23 cellular contexts compared by ENCODE assay signal in genomic region chr10:118963963-118964362, GRCh38.
A peak's percentile ranks its signal among the peaks of the same experiment; 100 is the strongest.
DNase-seq lines count a peak whose midpoint lies in the region; ATAC-seq and TF ChIP-seq lines count a peak whose summit lies in the region.
"Had no signal": no experiment of that assay in that cellular context is flagged by ENCODE, and none has a peak within 500 bp of the region (broad histone marks: within the 10 kb centered on the region; RNA-seq: fewer than 3 reads in every experiment).

No MANE protein-coding gene starts in this region.

- H2BK120ac ChIP-seq in H9 (ENCODE audit: low read depth, low read length, poor library complexity, severe bottlenecking): no peak overlapping the region

- no peak overlapping the region for H3K27ac Mint-ChIP-seq in H9
- peak overlapping the region; percentile 45 for H3K27ac Mint-ChIP-seq in neural crest cell (ENCODE audit: unreplicated experiment)
- peak overlapping the region; percentile 60 for H3K27ac Mint-ChIP-seq in stimulated activated effector memory CD8-positive, alpha-beta T cell treated with anti-CD3 and anti-CD28 coated beads, Interleukin-12 subunit alpha, Interleukin-12 subunit beta, amount 100 ng/mL, for 72 hours
- no peak overlapping the region for H3K27ac Mint-ChIP-seq in activated T-helper 1 cell treated with anti-CD3 and anti-CD28 coated beads, Interleukin-12 subunit alpha, Interleukin-12 subunit beta, Interleukin-2, Interleukin-4 antibody, amounts not matched to agents 30 ng/mL and 10 ng/mL and 1 ng/mL, durations not matched to agents 14 hours and 24 hours and 36 hours
- no peak overlapping the region for H3K27ac Mint-ChIP-seq in activated T-helper 2 cell treated with anti-CD3 and anti-CD28 coated beads, Interferon-gamma antibody, Interleukin-2, Interleukin-4, amounts not matched to agents 10 μg/mL and 5 μg/mL and 100 μg/mL, durations not matched to agents 14 hours and 24 hours and 36 hours
- H3K27ac Mint-ChIP-seq: CD4-positive, CD25-positive, alpha-beta regulatory T cell; CD8-positive, alpha-beta memory T cell; HFFc6 had no signal

- H3K9me3 Mint-ChIP-seq in H9 (no peaks in the 10 kb centered on the region; a peak in 1 of 5 replicates), neural crest cell (no peaks in the 10 kb centered on the region)
- no peaks in the 10 kb centered on the region for H3K9me3 Mint-ChIP-seq in stimulated activated effector memory CD8-positive, alpha-beta T cell treated with anti-CD3 and anti-CD28 coated beads, Interleukin-12 subunit alpha, Interleukin-12 subunit beta, amount 100 ng/mL, for 72 hours
- H3K9me3 Mint-ChIP-seq in activated T-helper 1 cell treated with anti-CD3 and anti-CD28 coated beads, Interleukin-12 subunit alpha, Interleukin-12 subunit beta, Interleukin-2, Interleukin-4 antibody, amounts not matched to agents 30 ng/mL and 10 ng/mL and 1 ng/mL, durations not matched to agents 14 hours and 24 hours and 36 hours: no peaks in the 10 kb centered on the region
- no peaks in the 10 kb centered on the region for H3K9me3 Mint-ChIP-seq in activated T-helper 2 cell treated with anti-CD3 and anti-CD28 coated beads, Interferon-gamma antibody, Interleukin-2, Interleukin-4, amounts not matched to agents 10 μg/mL and 5 μg/mL and 100 μg/mL, durations not matched to agents 14 hours and 24 hours and 36 hours
- H3K9me3 Mint-ChIP-seq: CD4-positive, CD25-positive, alpha-beta regulatory T cell; GM23338; HFFc6 had no signal

- H3K9me3 ChIP-seq in H9 (ENCODE audit: control insufficient read depth, low read depth, low read length): no peaks in the 10 kb centered on the region
- no peaks in the 10 kb centered on the region for H3K9me3 ChIP-seq in gastrocnemius medialis
- H3K9me3 ChIP-seq: BE2C had no signal

- intact Hi-C loops in activated T-helper 1 cell treated with anti-CD3 and anti-CD28 coated beads, Interleukin-12 subunit alpha, Interleukin-12 subunit beta, Interleukin-2, Interleukin-4 antibody, amounts not matched to agents 30 ng/mL and 10 ng/mL and 1 ng/mL, durations not matched to agents 14 hours and 24 hours and 36 hours (cut with micrococcal nuclease): no loop called here
- intact Hi-C loops in gastrocnemius medialis (cut with DNase I; ENCODE audit: low total_unique reads): loop anchor here (10.0 kb wide), 1 partner anchor 209 kb away; the partner anchor contains the start of gene CACUL1
- intact Hi-C loops in activated T-helper 2 cell treated with anti-CD3 and anti-CD28 coated beads, Interferon-gamma antibody, Interleukin-2, Interleukin-4, amounts not matched to agents 10 μg/mL and 5 μg/mL and 100 μg/mL, durations not matched to agents 14 hours and 24 hours and 36 hours (cut with micrococcal nuclease): no loop called here

- in situ Hi-C loops in gastrocnemius medialis (cut with MboI; ENCODE audit: low sequenced_read_pairs in 4 of 4): no loop called here

- TF ChIP-seq CTCF in H9 (conservative IDR thresholded peaks at IDR 0.05): no peak
- no peak for TF ChIP-seq CTCF in neural crest cell (conservative IDR thresholded peaks at IDR 0.05)
- no peak for TF ChIP-seq CTCF in gastrocnemius medialis (IDR thresholded peaks at IDR 0.05 in 4 of 5, conservative IDR thresholded peaks at IDR 0.05 in 1 of 5)

- WGBS in H9 (ENCODE audit: extremely low coverage, insufficient read length, low lambda C conversion rate): no CpG with 5 or more reads among the region's 2 CpGs

- no peak overlapping the region for H3K4me2 ChIP-seq in H9 (ENCODE audit: insufficient read depth, insufficient read length, low read length)
- H3K4me2 ChIP-seq: GM23338 had no signal

- H3K14ac ChIP-seq in H9 (ENCODE audit: insufficient read depth, low read length): no peak overlapping the region

- H3K36me3 Mint-ChIP-seq in H9 (ENCODE audit: insufficient read depth in 1 of 3, low read depth in 3 of 3) (no peaks in the 10 kb centered on the region), neural crest cell (ENCODE audit: low read depth) (no peaks in the 10 kb centered on the region)
- no peaks in the 10 kb centered on the region for H3K36me3 Mint-ChIP-seq in stimulated activated effector memory CD8-positive, alpha-beta T cell treated with anti-CD3 and anti-CD28 coated beads, Interleukin-12 subunit alpha, Interleukin-12 subunit beta, amount 100 ng/mL, for 72 hours
- H3K36me3 Mint-ChIP-seq in activated T-helper 1 cell treated with anti-CD3 and anti-CD28 coated beads, Interleukin-12 subunit alpha, Interleukin-12 subunit beta, Interleukin-2, Interleukin-4 antibody, amounts not matched to agents 30 ng/mL and 10 ng/mL and 1 ng/mL, durations not matched to agents 14 hours and 24 hours and 36 hours (ENCODE audit: low read depth): no peaks in the 10 kb centered on the region
- no peaks in the 10 kb centered on the region for H3K36me3 Mint-ChIP-seq in activated T-helper 2 cell treated with anti-CD3 and anti-CD28 coated beads, Interferon-gamma antibody, Interleukin-2, Interleukin-4, amounts not matched to agents 10 μg/mL and 5 μg/mL and 100 μg/mL, durations not matched to agents 14 hours and 24 hours and 36 hours (ENCODE audit: low read depth)
- H3K36me3 Mint-ChIP-seq: CD4-positive, CD25-positive, alpha-beta regulatory T cell; CD8-positive, alpha-beta memory T cell had no signal

- TF ChIP-seq POLR2A in gastrocnemius medialis (IDR thresholded peaks at IDR 0.05): no peak

- no peaks in the 10 kb centered on the region for H3K36me3 ChIP-seq in gastrocnemius medialis
- H3K36me3 ChIP-seq: BE2C had no signal

- H3T11ph ChIP-seq in H9 (ENCODE audit: low read length): no peak overlapping the region

- H3K4me3 ChIP-seq in gastrocnemius medialis: no peak overlapping the region
- H3K4me3 ChIP-seq: GM12878, GM23338 had no signal

- no peak overlapping the region for H2BK5ac ChIP-seq in H9 (ENCODE audit: insufficient read length, low read length)

- no peak overlapping the region for H4K91ac ChIP-seq in H9 (ENCODE audit: insufficient read length, low read depth, low read length)

- no peak overlapping the region for H3K23ac ChIP-seq in H9 (ENCODE audit: insufficient read length, low read depth, low read length)

- no peak overlapping the region for H2AK5ac ChIP-seq in H9 (ENCODE audit: insufficient read length, low read length)

- H4K8ac ChIP-seq in H9 (replicated peaks; ENCODE audit: insufficient read length, low read depth, low read length): no peak overlapping the region

- H3K27ac ChIP-seq in H9 (ENCODE audit: insufficient read length, low read depth, low read length): no peak overlapping the region
- no peak overlapping the region for H3K27ac ChIP-seq in gastrocnemius medialis
- H3K27ac ChIP-seq: HL-60 had no signal

- H3K4me1 Mint-ChIP-seq in H9: peaks cover 10 to 14% of the 10 kb centered on the region in 2 experiments
- peaks cover 17% of the 10 kb centered on the region for H3K4me1 Mint-ChIP-seq in neural crest cell
- H3K4me1 Mint-ChIP-seq in stimulated activated effector memory CD8-positive, alpha-beta T cell treated with anti-CD3 and anti-CD28 coated beads, Interleukin-12 subunit alpha, Interleukin-12 subunit beta, amount 100 ng/mL, for 72 hours: peaks cover 7% of the 10 kb centered on the region
- H3K4me1 Mint-ChIP-seq in activated T-helper 1 cell treated with anti-CD3 and anti-CD28 coated beads, Interleukin-12 subunit alpha, Interleukin-12 subunit beta, Interleukin-2, Interleukin-4 antibody, amounts not matched to agents 30 ng/mL and 10 ng/mL and 1 ng/mL, durations not matched to agents 14 hours and 24 hours and 36 hours (ENCODE audit: low read depth): peaks cover 4% of the 10 kb centered on the region
- no peaks in the 10 kb centered on the region for H3K4me1 Mint-ChIP-seq in activated T-helper 2 cell treated with anti-CD3 and anti-CD28 coated beads, Interferon-gamma antibody, Interleukin-2, Interleukin-4, amounts not matched to agents 10 μg/mL and 5 μg/mL and 100 μg/mL, durations not matched to agents 14 hours and 24 hours and 36 hours (ENCODE audit: low read depth)
- H3K4me1 Mint-ChIP-seq: CD4-positive, CD25-positive, alpha-beta regulatory T cell; CD8-positive, alpha-beta memory T cell had no signal

- H3K4me1 ChIP-seq in H9 (ENCODE audit: insufficient read depth, low read length) (no peaks in the 10 kb centered on the region), gastrocnemius medialis (peaks cover 43 to 44% of the 10 kb centered on the region in 2 donors)
- H3K4me1 ChIP-seq: BE2C had no signal

- H3K56ac ChIP-seq in H9 (ENCODE audit: insufficient read length, low read depth, low read length): no peak overlapping the region

- H2BK12ac ChIP-seq in H9 (ENCODE audit: insufficient read length, low read depth, low read length): no peak overlapping the region

- H2BK15ac ChIP-seq in H9 (ENCODE audit: low read depth, low read length): no peak overlapping the region

- H3K23me2 ChIP-seq in H9 (ENCODE audit: insufficient read length, low read depth, low read length, poor library complexity, severe bottlenecking): no peaks in the 10 kb centered on the region

- H3K27me3 Mint-ChIP-seq in H9 (ENCODE audit: low read depth): peaks cover 1% of the 10 kb centered on the region; the same call in 1 of the 2 replicates
- H3K27me3 Mint-ChIP-seq in neural crest cell (ENCODE audit: low read depth): no peaks in the 10 kb centered on the region
- peaks cover 3% of the 10 kb centered on the region for H3K27me3 Mint-ChIP-seq in activated T-helper 1 cell treated with anti-CD3 and anti-CD28 coated beads, Interleukin-12 subunit alpha, Interleukin-12 subunit beta, Interleukin-2, Interleukin-4 antibody, amounts not matched to agents 30 ng/mL and 10 ng/mL and 1 ng/mL, durations not matched to agents 14 hours and 24 hours and 36 hours (ENCODE audit: insufficient read depth)
- peaks cover 3% of the 10 kb centered on the region for H3K27me3 Mint-ChIP-seq in activated T-helper 2 cell treated with anti-CD3 and anti-CD28 coated beads, Interferon-gamma antibody, Interleukin-2, Interleukin-4, amounts not matched to agents 10 μg/mL and 5 μg/mL and 100 μg/mL, durations not matched to agents 14 hours and 24 hours and 36 hours (ENCODE audit: low read depth)

- no peak overlapping the region for H3K18ac ChIP-seq in H9 (ENCODE audit: insufficient read length, low read depth, low read length)

- no peaks in the 10 kb centered on the region for H3K79me2 ChIP-seq in H9 (ENCODE audit: insufficient read depth, low read length)

- no peaks in the 10 kb centered on the region for H3K79me1 ChIP-seq in H9 (ENCODE audit: insufficient read depth, low read depth, low read length, poor library complexity, severe bottlenecking)

- no peak for ATAC-seq in stimulated activated effector memory CD8-positive, alpha-beta T cell treated with anti-CD3 and anti-CD28 coated beads, Interleukin-12 subunit alpha, Interleukin-12 subunit beta, amount 100 ng/mL, for 72 hours
- ATAC-seq in gastrocnemius medialis: no peak
- ATAC-seq: GM12878, GM23338, HCT116 had no signal

- H3K27me3 ChIP-seq in H9 (ENCODE audit: insufficient read depth, low read length): no peaks in the 10 kb centered on the region
- H3K27me3 ChIP-seq in gastrocnemius medialis: no peaks in the 10 kb centered on the region
- H3K27me3 ChIP-seq: BE2C had no signal

- no peak overlapping the region for H3K9ac ChIP-seq in H9 (ENCODE audit: extremely low read depth, insufficient read length, low read length)

- H2BK20ac ChIP-seq in H9 (ENCODE audit: low read depth, low read length, poor library complexity, severe bottlenecking): no peak overlapping the region

- H3K4me3 Mint-ChIP-seq in H9 (no peak overlapping the region), neural crest cell (no peak overlapping the region)
- no peak overlapping the region for H3K4me3 Mint-ChIP-seq in stimulated activated effector memory CD8-positive, alpha-beta T cell treated with anti-CD3 and anti-CD28 coated beads, Interleukin-12 subunit alpha, Interleukin-12 subunit beta, amount 100 ng/mL, for 72 hours
- no peak overlapping the region for H3K4me3 Mint-ChIP-seq in activated T-helper 1 cell treated with anti-CD3 and anti-CD28 coated beads, Interleukin-12 subunit alpha, Interleukin-12 subunit beta, Interleukin-2, Interleukin-4 antibody, amounts not matched to agents 30 ng/mL and 10 ng/mL and 1 ng/mL, durations not matched to agents 14 hours and 24 hours and 36 hours
- H3K4me3 Mint-ChIP-seq in activated T-helper 2 cell treated with anti-CD3 and anti-CD28 coated beads, Interferon-gamma antibody, Interleukin-2, Interleukin-4, amounts not matched to agents 10 μg/mL and 5 μg/mL and 100 μg/mL, durations not matched to agents 14 hours and 24 hours and 36 hours (ENCODE audit: low read depth): no peak overlapping the region
- H3K4me3 Mint-ChIP-seq: CD4-positive, CD25-positive, alpha-beta regulatory T cell; CD8-positive, alpha-beta memory T cell; GM23338; HFFc6 had no signal

- H4K5ac ChIP-seq in H9 (ENCODE audit: insufficient read length, low read depth, low read length): no peak overlapping the region

- no peak overlapping the region for H2AFZ ChIP-seq in H9 (ENCODE audit: low read length)
- H2AFZ ChIP-seq: GM23338 had no signal

- DNase-seq in H9 (peak; percentile 8), ecto neural progenitor cell (ENCODE audit: low spot score) (peak; percentile 26), neural crest cell (ENCODE audit: low read depth, low spot score) (no peak), T-helper 2 cell (no peak), gastrocnemius medialis (no peak)
- no peak for DNase-seq in stimulated activated effector memory CD8-positive, alpha-beta T cell treated with anti-CD3 and anti-CD28 coated beads, Interleukin-12 subunit alpha, Interleukin-12 subunit beta, amount 100 ng/mL, for 72 hours (ENCODE audit: low spot score in 2 of 2)
- no peak for DNase-seq in activated T-helper 1 cell treated with anti-CD3 and anti-CD28 coated beads, Interleukin-12 subunit alpha, Interleukin-12 subunit beta, Interleukin-2, Interleukin-4 antibody, amounts not matched to agents 30 ng/mL and 10 ng/mL and 1 ng/mL, durations not matched to agents 14 hours and 24 hours and 36 hours (ENCODE audit: low spot score)
- no peak for DNase-seq in activated T-helper 2 cell treated with anti-CD3 and anti-CD28 coated beads, Interferon-gamma antibody, Interleukin-2, Interleukin-4, amounts not matched to agents 10 μg/mL and 5 μg/mL and 100 μg/mL, durations not matched to agents 14 hours and 24 hours and 36 hours (ENCODE audit: low spot score)
- DNase-seq: ACHN; BE2C; C1 segment of cervical spinal cord; CD4-positive, CD25-positive, alpha-beta regulatory T cell; CD8-positive, alpha-beta memory T cell; COR-L47; DMS 273 treated with DMSO at 0.1 percent for 48 hours; DMS53; DND-41; EL; HFFc6 had no signal

- no peaks in the 10 kb centered on the region for H4K20me1 ChIP-seq in H9 (ENCODE audit: control insufficient read depth, insufficient read depth, insufficient read length)

- H3K4ac ChIP-seq in H9 (ENCODE audit: low read depth, low read length): no peak overlapping the region

Comparison
In these comparisons a context has a peak if more than half of its experiments do, and no peak if none do; other contexts are left out.
1. DNase-seq: peak in H9 (single experiment) and ecto neural progenitor cell (single experiment); none in neural crest cell (single experiment), stimulated activated effector memory CD8-positive, alpha-beta T cell treated with anti-CD3 and anti-CD28 coated beads, Interleukin-12 subunit alpha, Interleukin-12 subunit beta, amount 100 ng/mL, for 72 hours (0 of 2), T-helper 2 cell (0 of 5), activated T-helper 1 cell treated with anti-CD3 and anti-CD28 coated beads, Interleukin-12 subunit alpha, Interleukin-12 subunit beta, Interleukin-2, Interleukin-4 antibody, amounts not matched to agents 30 ng/mL and 10 ng/mL and 1 ng/mL, durations not matched to agents 14 hours and 24 hours and 36 hours (single experiment), gastrocnemius medialis (0 of 2) and activated T-helper 2 cell treated with anti-CD3 and anti-CD28 coated beads, Interferon-gamma antibody, Interleukin-2, Interleukin-4, amounts not matched to agents 10 μg/mL and 5 μg/mL and 100 μg/mL, durations not matched to agents 14 hours and 24 hours and 36 hours (single experiment).
2. H3K27ac Mint-ChIP-seq: peak in neural crest cell (single experiment) and stimulated activated effector memory CD8-positive, alpha-beta T cell treated with anti-CD3 and anti-CD28 coated beads, Interleukin-12 subunit alpha, Interleukin-12 subunit beta, amount 100 ng/mL, for 72 hours (single experiment); none in H9 (0 of 3), activated T-helper 1 cell treated with anti-CD3 and anti-CD28 coated beads, Interleukin-12 subunit alpha, Interleukin-12 subunit beta, Interleukin-2, Interleukin-4 antibody, amounts not matched to agents 30 ng/mL and 10 ng/mL and 1 ng/mL, durations not matched to agents 14 hours and 24 hours and 36 hours (single experiment) and activated T-helper 2 cell treated with anti-CD3 and anti-CD28 coated beads, Interferon-gamma antibody, Interleukin-2, Interleukin-4, amounts not matched to agents 10 μg/mL and 5 μg/mL and 100 μg/mL, durations not matched to agents 14 hours and 24 hours and 36 hours (single experiment).